Comparison of ENCODE assay signal across 14 cellular contexts in genomic region chr14:50784683-50785505, GRCh38. TPM values are rescaled to one million over a fixed set of nuclear protein-coding genes. Genes with fewer than 3 reads are reported as not detected.
DNase-seq lines count a peak whose midpoint lies in the region; ATAC-seq and TF ChIP-seq lines count a peak whose summit lies in the region.
"Had no signal": no experiment of that assay in that cellular context is flagged by ENCODE, and none has a peak within 500 bp of the region (broad histone marks: within the 10 kb centered on the region; RNA-seq: fewer than 3 reads in every experiment).

No MANE protein-coding gene starts in this region.

- H3K4me3 Mint-ChIP-seq in activated naive CD4-positive, alpha-beta T cell treated with anti-CD3 and anti-CD28 coated beads for 36 hours = no peak overlapping the region
- H3K4me3 Mint-ChIP-seq in activated CD8-positive, alpha-beta T cell treated with anti-CD3 and anti-CD28 coated beads for 36 hours = no peak overlapping the region
- H3K4me3 Mint-ChIP-seq in stimulated activated naive CD8-positive, alpha-beta T cell treated with anti-CD3 and anti-CD28 coated beads, Interleukin-15, amount 100 ng/mL, for 72 hours = peak overlapping the region; percentile 50 to 52

- intact Hi-C loops in activated naive CD4-positive, alpha-beta T cell treated with anti-CD3 and anti-CD28 coated beads for 36 hours (cut with micrococcal nuclease) = loop anchor here (5.0 kb wide), 3 partner anchors 423 to 1153 kb away; partner anchors contain the start of gene SOS2
- intact Hi-C loops in activated CD8-positive, alpha-beta T cell treated with anti-CD3 and anti-CD28 coated beads for 36 hours (cut with micrococcal nuclease) = loop anchor here (5.0 kb wide), 2 partner anchors 77 to 243 kb away; no protein-coding TSS in a partner anchor

- no peaks in the 10 kb centered on the region for H3K27me3 Mint-ChIP-seq in activated naive CD4-positive, alpha-beta T cell treated with anti-CD3 and anti-CD28 coated beads for 36 hours (ENCODE audit: low read depth)
- H3K27me3 Mint-ChIP-seq in activated CD8-positive, alpha-beta T cell treated with anti-CD3 and anti-CD28 coated beads for 36 hours = no peaks in the 10 kb centered on the region
- no peaks in the 10 kb centered on the region for H3K27me3 Mint-ChIP-seq in stimulated activated naive CD8-positive, alpha-beta T cell treated with anti-CD3 and anti-CD28 coated beads, Interleukin-15, amount 100 ng/mL, for 72 hours

- TF ChIP-seq CTCF in activated CD8-positive, alpha-beta T cell treated with anti-CD3 and anti-CD28 coated beads for 36 hours (IDR thresholded peaks at IDR 0.05) = no peak
- TF ChIP-seq CTCF in right atrium auricular region (IDR thresholded peaks at IDR 0.05) = no peak

- H3K27me3 ChIP-seq in right atrium auricular region = no peaks in the 10 kb centered on the region
- H3K27me3 ChIP-seq: body of pancreas had no signal

- peak; percentile 50 for ATAC-seq in activated CD8-positive, alpha-beta T cell treated with anti-CD3 and anti-CD28 coated beads for 36 hours
- peak; percentile 68 for ATAC-seq in stimulated activated naive CD8-positive, alpha-beta T cell treated with anti-CD3 and anti-CD28 coated beads, Interleukin-15, amount 100 ng/mL, for 72 hours
- no peak for ATAC-seq in HG03095 (IDR thresholded peaks at IDR 0.05; ENCODE audit: unreplicated experiment)
- ATAC-seq: body of pancreas had no signal

- POLR2A ChIA-PET in activated CD8-positive, alpha-beta T cell treated with anti-CD3 and anti-CD28 coated beads for 36 hours (lab: Charles Lee) = interaction anchor here (0.6 to 3.7 kb wide), 8 partner anchors 9 to 470 kb away, joined by 3 to 21 read pairs (median 4); partner anchors contain the start of gene SAV1

- H3K36me3 ChIP-seq in right atrium auricular region = no peaks in the 10 kb centered on the region

- no peaks in the 10 kb centered on the region for H3K9me3 ChIP-seq in right atrium auricular region
- H3K9me3 ChIP-seq: body of pancreas had no signal

- no peak overlapping the region for H3K27ac Mint-ChIP-seq in activated naive CD4-positive, alpha-beta T cell treated with anti-CD3 and anti-CD28 coated beads for 36 hours
- H3K27ac Mint-ChIP-seq in activated CD8-positive, alpha-beta T cell treated with anti-CD3 and anti-CD28 coated beads for 36 hours = peak overlapping the region; percentile 77
- H3K27ac Mint-ChIP-seq in stimulated activated naive CD8-positive, alpha-beta T cell treated with anti-CD3 and anti-CD28 coated beads, Interleukin-15, amount 100 ng/mL, for 72 hours = peak overlapping the region; percentile 63 to 72

- no peaks in the 10 kb centered on the region for H3K9me3 Mint-ChIP-seq in activated naive CD4-positive, alpha-beta T cell treated with anti-CD3 and anti-CD28 coated beads for 36 hours
- no peaks in the 10 kb centered on the region for H3K9me3 Mint-ChIP-seq in activated CD8-positive, alpha-beta T cell treated with anti-CD3 and anti-CD28 coated beads for 36 hours
- no peaks in the 10 kb centered on the region for H3K9me3 Mint-ChIP-seq in stimulated activated naive CD8-positive, alpha-beta T cell treated with anti-CD3 and anti-CD28 coated beads, Interleukin-15, amount 100 ng/mL, for 72 hours

- H3K4me1 Mint-ChIP-seq in activated naive CD4-positive, alpha-beta T cell treated with anti-CD3 and anti-CD28 coated beads for 36 hours (ENCODE audit: low read depth) = peaks cover 60% of the 10 kb centered on the region
- peaks cover 89% of the 10 kb centered on the region for H3K4me1 Mint-ChIP-seq in activated CD8-positive, alpha-beta T cell treated with anti-CD3 and anti-CD28 coated beads for 36 hours (ENCODE audit: low read depth)
- H3K4me1 Mint-ChIP-seq in stimulated activated naive CD8-positive, alpha-beta T cell treated with anti-CD3 and anti-CD28 coated beads, Interleukin-15, amount 100 ng/mL, for 72 hours = peaks cover 77% of the 10 kb centered on the region

- H3K27ac ChIP-seq in right atrium auricular region = peak overlapping the region; percentile 51 to 84
- H3K27ac ChIP-seq: body of pancreas had no signal

- H3K36me3 Mint-ChIP-seq in activated naive CD4-positive, alpha-beta T cell treated with anti-CD3 and anti-CD28 coated beads for 36 hours (ENCODE audit: low read depth) = peaks cover 14% of the 10 kb centered on the region
- H3K36me3 Mint-ChIP-seq in activated CD8-positive, alpha-beta T cell treated with anti-CD3 and anti-CD28 coated beads for 36 hours (ENCODE audit: low read depth) = peaks cover 34% of the 10 kb centered on the region

- peak; percentile 57 for DNase-seq in activated naive CD4-positive, alpha-beta T cell treated with anti-CD3 and anti-CD28 coated beads for 36 hours
- DNase-seq in activated naive CD4-positive, alpha-beta T cell treated with Interleukin-2 at 50 U/mL for 16 hours = no peak
- peak; percentile 24 for DNase-seq in activated CD8-positive, alpha-beta T cell treated with anti-CD3 and anti-CD28 coated beads for 36 hours
- DNase-seq in right atrium auricular region (ENCODE audit: low spot score) (no peak), ecto neural progenitor cell (ENCODE audit: low spot score) (no peak), HuH-7 (ENCODE audit: low spot score) (no peak)
- DNase-seq in stimulated activated naive CD8-positive, alpha-beta T cell treated with anti-CD3 and anti-CD28 coated beads, Interleukin-15, amount 100 ng/mL, for 72 hours = no peak
- DNase-seq: activated CD4-positive, CD25-positive, alpha-beta regulatory T cell treated with anti-CD3 and anti-CD28 coated beads, Interleukin-2, amount 50 U/mL, for 72 hours; body of pancreas; GOT3; NCI-H2107; RPMI8226; stimulated activated CD4-positive, alpha-beta T cell treated with anti-CD3 and anti-CD28 coated beads, Interleukin-1b, Interleukin-23, amount 100 ng/mL, for 48 hours had no signal

- H3K4me3 ChIP-seq in right atrium auricular region = peak overlapping the region in 1 of 2 donors; percentile 28
- H3K4me3 ChIP-seq: body of pancreas had no signal

- H3K4me1 ChIP-seq in right atrium auricular region = peaks cover 0 to 54% of the 10 kb centered on the region in 2 donors
- H3K4me1 ChIP-seq: body of pancreas had no signal

- CTCF ChIA-PET in activated naive CD4-positive, alpha-beta T cell treated with anti-CD3 and anti-CD28 coated beads for 36 hours (lab: Charles Lee) = interaction anchor here (1.2 to 4.0 kb wide), 7 partner anchors 8 to 244 kb away, joined by 3 to 42 read pairs (median 13); no protein-coding TSS in a partner anchor
- CTCF ChIA-PET in activated CD8-positive, alpha-beta T cell treated with anti-CD3 and anti-CD28 coated beads for 36 hours (lab: Charles Lee) = interaction anchor here (1.0 to 11.6 kb wide), 9 partner anchors 9 to 923 kb away, joined by 3 to 103 read pairs (median 5); no protein-coding TSS in a partner anchor

RNA-seq across cellular contexts. Expression of gene NIN, which starts 46.1 kb away (rescaled TPM):
- total RNA-seq in activated naive CD4-positive, alpha-beta T cell treated with anti-CD3 and anti-CD28 coated beads for 36 hours = 10 to 100 TPM; 56.9 to 57.9 TPM
- 10 to 100 TPM; 71.9 to 72.8 TPM for total RNA-seq in activated CD8-positive, alpha-beta T cell treated with anti-CD3 and anti-CD28 coated beads for 36 hours
- 10 to 100 TPM; 30.1 to 49.7 TPM for total RNA-seq in right atrium auricular region

Comparison
In these comparisons a context has a peak if more than half of its experiments do, and no peak if none do; other contexts are left out.
1. DNase-seq: peak in activated naive CD4-positive, alpha-beta T cell treated with anti-CD3 and anti-CD28 coated beads for 36 hours (single experiment) and activated CD8-positive, alpha-beta T cell treated with anti-CD3 and anti-CD28 coated beads for 36 hours (single experiment); none in activated naive CD4-positive, alpha-beta T cell treated with Interleukin-2 at 50 U/mL for 16 hours (single experiment), right atrium auricular region (single experiment), stimulated activated naive CD8-positive, alpha-beta T cell treated with anti-CD3 and anti-CD28 coated beads, Interleukin-15, amount 100 ng/mL, for 72 hours (0 of 2), ecto neural progenitor cell (single experiment) and HuH-7 (single experiment).
2. H3K4me3 Mint-ChIP-seq: peak in stimulated activated naive CD8-positive, alpha-beta T cell treated with anti-CD3 and anti-CD28 coated beads, Interleukin-15, amount 100 ng/mL, for 72 hours (2 of 2); none in activated naive CD4-positive, alpha-beta T cell treated with anti-CD3 and anti-CD28 coated beads for 36 hours (single experiment) and activated CD8-positive, alpha-beta T cell treated with anti-CD3 and anti-CD28 coated beads for 36 hours (single experiment).